Comparison of ENCODE assay signal across 8 cellular contexts in genomic region chr19:29664753-29665214, GRCh38. TPM values are rescaled to one million over a fixed set of nuclear protein-coding genes. Genes with fewer than 3 reads are reported as not detected.
DNase-seq lines count a peak whose midpoint lies in the region; ATAC-seq and TF ChIP-seq lines count a peak whose summit lies in the region.

No MANE protein-coding gene starts in this region.

- 0 out of 2 replicates have a peak, but pooled peaks cover 7% of the 10 kb centered on the region for H3F3A ChIP-seq in GM23338 (replicated peaks; ENCODE audit: low read depth)

- DNase-seq in GM23338 (ENCODE audit: low spot score) (no peak), SW480 (ENCODE audit: low spot score) (peak; percentile 51), right cardiac atrium (no peak), NCI-H1105 treated with DMSO at 0.1 percent for 48 hours (lab: John Stamatoyannopoulos, UW) (no peak), NCI-H187 (lab: John Stamatoyannopoulos, UW) (no peak), NCI-H345 (lab: John Stamatoyannopoulos, UW) (no peak)
- DNase-seq in stimulated activated naive B cell treated with anti-CD40 and anti-IgM and Interleukin-4, amounts not matched to agents 10 μg/mL and 1 μg/mL and 100 μg/mL, for 72 hours, result no peak
- DNase-seq in activated CD4-positive, alpha-beta T cell treated with anti-CD3 and anti-CD28 coated beads, Interleukin-2, amount 50 U/mL, for 4 hours, result no peak

- no peaks in the 10 kb centered on the region; the same call in 1 of the 2 replicates for H4K20me1 ChIP-seq in GM23338 (replicated peaks; ENCODE audit: insufficient read depth)

- H3K4me3 Mint-ChIP-seq in GM23338, result peak overlapping the region; percentile 69
- peak overlapping the region; percentile 73 to 87 for H3K4me3 Mint-ChIP-seq in stimulated activated naive B cell treated with anti-CD40 and anti-IgM and Interleukin-4, amounts not matched to agents 10 μg/mL and 1 μg/mL and 100 μg/mL, for 72 hours

- no peaks in the 10 kb centered on the region for H3K36me3 Mint-ChIP-seq in GM23338 (ENCODE audit: low read depth)
- peaks cover 0 to 2% of the 10 kb centered on the region in 2 donors for H3K36me3 Mint-ChIP-seq in stimulated activated naive B cell treated with anti-CD40 and anti-IgM and Interleukin-4, amounts not matched to agents 10 μg/mL and 1 μg/mL and 100 μg/mL, for 72 hours

- H3K4me1 ChIP-seq in GM23338 (ENCODE audit: insufficient read depth) (peaks cover 10% of the 10 kb centered on the region), right cardiac atrium (ENCODE audit: control insufficient read depth, insufficient read depth, low read length) (peaks cover 12% of the 10 kb centered on the region)

- peak overlapping the region; percentile 88 for H3K4me3 ChIP-seq in GM23338
- H3K4me3 ChIP-seq in right cardiac atrium (ENCODE audit: low read length), result peak overlapping the region; percentile 77

- H3K4me2 ChIP-seq in GM23338, result peak overlapping the region; percentile 89

- 31% methylated on average over 22 of the region's 22 CpGs for WGBS in right cardiac atrium

- TF ChIP-seq CTCF in GM23338 (conservative IDR thresholded peaks at IDR 0.05; ENCODE audit: low read depth in 2 of 2), result no peak

- H3K4me1 Mint-ChIP-seq in GM23338, result peaks cover 34% of the 10 kb centered on the region
- peaks cover 17 to 45% of the 10 kb centered on the region in 2 donors for H3K4me1 Mint-ChIP-seq in stimulated activated naive B cell treated with anti-CD40 and anti-IgM and Interleukin-4, amounts not matched to agents 10 μg/mL and 1 μg/mL and 100 μg/mL, for 72 hours

- H3K9me3 Mint-ChIP-seq in GM23338, result no peaks in the 10 kb centered on the region
- no peaks in the 10 kb centered on the region for H3K9me3 Mint-ChIP-seq in stimulated activated naive B cell treated with anti-CD40 and anti-IgM and Interleukin-4, amounts not matched to agents 10 μg/mL and 1 μg/mL and 100 μg/mL, for 72 hours

- no peaks in the 10 kb centered on the region for H3K36me3 ChIP-seq in GM23338 (ENCODE audit: insufficient read depth)

- H3K79me2 ChIP-seq in GM23338 (replicated peaks; ENCODE audit: insufficient read depth), result peaks cover 23% of the 10 kb centered on the region

- H2AFZ ChIP-seq in GM23338, result no peak overlapping the region

- ATAC-seq in GM23338, result peak; percentile 6
- ATAC-seq in right cardiac atrium, result no peak
- ATAC-seq in stimulated activated naive B cell treated with anti-CD40 and anti-IgM and Interleukin-4, amounts not matched to agents 10 μg/mL and 1 μg/mL and 100 μg/mL, for 72 hours (replicated peaks), result peak; percentile 41 to 43

- H3K27me3 ChIP-seq in GM23338 (ENCODE audit: insufficient read depth), result no peaks in the 10 kb centered on the region
- H3K27me3 ChIP-seq in right cardiac atrium (ENCODE audit: control insufficient read depth, insufficient read depth), result no peaks in the 10 kb centered on the region

- H3K27ac Mint-ChIP-seq in GM23338, result no peak overlapping the region
- H3K27ac Mint-ChIP-seq in stimulated activated naive B cell treated with anti-CD40 and anti-IgM and Interleukin-4, amounts not matched to agents 10 μg/mL and 1 μg/mL and 100 μg/mL, for 72 hours, result peak overlapping the region; percentile 20

- H3K27ac ChIP-seq in GM23338 (ENCODE audit: low read depth), result no peak overlapping the region
- H3K27ac ChIP-seq in right cardiac atrium (ENCODE audit: low read length), result peak overlapping the region; percentile 1

- peaks cover 11% of the 10 kb centered on the region for H3K27me3 Mint-ChIP-seq in GM23338 (ENCODE audit: insufficient read depth, low read depth, poor library complexity)
- H3K27me3 Mint-ChIP-seq in stimulated activated naive B cell treated with anti-CD40 and anti-IgM and Interleukin-4, amounts not matched to agents 10 μg/mL and 1 μg/mL and 100 μg/mL, for 72 hours, result peaks cover 0 to 4% of the 10 kb centered on the region in 2 donors

- intact Hi-C loops in right cardiac atrium (cut with DNase I), result loop anchor here in 3 of 4 donors (5.0 to 10.0 kb wide), 3 partner anchors 50 to 52 kb away; partner anchors contain the start of gene C19orf12 (in 2 of the 3)

- H3K9me2 ChIP-seq in GM23338 (ENCODE audit: insufficient read depth), result no peaks in the 10 kb centered on the region

- H3K9me3 ChIP-seq in right cardiac atrium (ENCODE audit: control insufficient read depth, low read length), result no peaks in the 10 kb centered on the region

TF ChIP-seq in GM23338, 12 proteins besides CTCF, POLR2A, EP300 and RAD21:
- TF ChIP-seq ZNF331 (CRISPR knock-in tag; IDR thresholded peaks at IDR 0.05; ENCODE audit: low read depth) (no peak), NANOG (IDR thresholded peaks at IDR 0.05; ENCODE audit: borderline replicate concordance) (no peak), ZNF114 (CRISPR knock-in tag; IDR thresholded peaks at IDR 0.05) (no peak)

RNA-seq across cellular contexts. Expression of gene PLEKHF1, which starts 0.5 kb away (rescaled TPM):
- 16.0 and 25.1 TPM in 2 replicates for total RNA-seq in GM23338 (2014; rRNA removed; shearing (Covaris generic))
- polyA plus RNA-seq in GM23338 (2016; fragmentation: Nextera tagmentation; extraction: Ambion mirVana) (10.1 and 12.1 TPM in 2 replicates), right cardiac atrium (40.6 TPM)
- 10 to 100 TPM; 25.1 to 44.1 (median 31.0) TPM for total RNA-seq in right cardiac atrium

RNA-seq across cellular contexts. Expression of gene C19orf12, which starts 50.3 kb away (rescaled TPM):
- total RNA-seq in GM23338 (2014; rRNA removed; shearing (Covaris generic)), result 13.0 and 17.2 TPM in 2 replicates
- 8.4 and 11.4 TPM in 2 replicates for polyA plus RNA-seq in GM23338 (2016; fragmentation: Nextera tagmentation; extraction: Ambion mirVana)
- 10 to 100 TPM; 40.6 to 48.2 (median 43.5) TPM for total RNA-seq in right cardiac atrium
- polyA plus RNA-seq in right cardiac atrium, result 37.3 TPM

RNA-seq across cellular contexts. Expression of gene POP4, which starts 58.7 kb away (rescaled TPM):
- 35.5 and 37.2 TPM in 2 replicates for total RNA-seq in GM23338 (2014; rRNA removed; shearing (Covaris generic))
- polyA plus RNA-seq in GM23338 (2016; fragmentation: Nextera tagmentation; extraction: Ambion mirVana) (58.3 and 62.0 TPM in 2 replicates), right cardiac atrium (78.3 TPM)
- total RNA-seq in right cardiac atrium, result 10 to 100 TPM; 50.2 to 67.8 (median 55.1) TPM

Comparison
In these comparisons a context has a peak if more than half of its experiments do, and no peak if none do; other contexts are left out.
1. ATAC-seq: peak in GM23338 (single experiment) and stimulated activated naive B cell treated with anti-CD40 and anti-IgM and Interleukin-4, amounts not matched to agents 10 μg/mL and 1 μg/mL and 100 μg/mL, for 72 hours (2 of 2); none in right cardiac atrium (0 of 2).